Comparison of ENCODE assay signal across 1 cellular context in the genomic region with DNA sequence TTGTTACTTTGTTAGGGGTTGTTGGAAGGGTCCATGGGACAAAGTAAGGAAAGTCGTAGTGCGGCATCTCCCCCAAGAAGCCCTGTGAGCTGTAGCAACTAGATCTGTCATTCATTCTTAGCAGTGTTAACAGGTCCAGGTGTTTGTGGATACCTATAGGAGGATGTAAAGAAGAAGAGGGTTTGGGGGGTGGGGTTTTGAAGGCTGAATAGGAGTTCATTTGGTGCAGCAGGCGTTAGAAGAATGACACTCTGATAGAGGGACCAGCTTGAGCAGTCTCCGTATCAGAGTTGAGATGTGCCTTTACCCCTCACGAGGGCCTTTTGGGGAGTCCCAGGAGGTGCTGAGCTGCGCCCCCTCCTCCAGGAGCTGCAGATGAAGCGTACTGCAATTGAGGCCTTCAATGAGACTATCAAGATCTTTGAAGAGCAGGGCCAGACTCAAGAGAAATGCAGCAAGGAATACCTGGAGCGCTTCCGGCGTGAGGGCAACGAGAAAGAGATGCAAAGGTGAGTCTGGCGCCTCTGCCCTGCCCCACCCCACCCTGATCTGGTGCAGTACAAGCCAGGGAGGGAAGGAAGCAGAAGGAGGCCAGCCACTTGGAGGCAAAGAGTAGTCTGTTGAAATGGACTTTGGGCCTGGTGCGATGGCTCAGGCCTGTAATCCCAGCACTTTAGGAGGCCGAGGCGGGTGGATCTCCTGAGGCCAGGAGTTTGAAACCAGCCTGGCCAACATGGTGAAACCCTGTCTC.
TF ChIP-seq lines count a peak whose summit lies in the region.

No MANE protein-coding gene starts in this region.

TF ChIP-seq in HepG2, 621 proteins besides CTCF, POLR2A, EP300 and RAD21:
- TF ChIP-seq, protein P1, sequence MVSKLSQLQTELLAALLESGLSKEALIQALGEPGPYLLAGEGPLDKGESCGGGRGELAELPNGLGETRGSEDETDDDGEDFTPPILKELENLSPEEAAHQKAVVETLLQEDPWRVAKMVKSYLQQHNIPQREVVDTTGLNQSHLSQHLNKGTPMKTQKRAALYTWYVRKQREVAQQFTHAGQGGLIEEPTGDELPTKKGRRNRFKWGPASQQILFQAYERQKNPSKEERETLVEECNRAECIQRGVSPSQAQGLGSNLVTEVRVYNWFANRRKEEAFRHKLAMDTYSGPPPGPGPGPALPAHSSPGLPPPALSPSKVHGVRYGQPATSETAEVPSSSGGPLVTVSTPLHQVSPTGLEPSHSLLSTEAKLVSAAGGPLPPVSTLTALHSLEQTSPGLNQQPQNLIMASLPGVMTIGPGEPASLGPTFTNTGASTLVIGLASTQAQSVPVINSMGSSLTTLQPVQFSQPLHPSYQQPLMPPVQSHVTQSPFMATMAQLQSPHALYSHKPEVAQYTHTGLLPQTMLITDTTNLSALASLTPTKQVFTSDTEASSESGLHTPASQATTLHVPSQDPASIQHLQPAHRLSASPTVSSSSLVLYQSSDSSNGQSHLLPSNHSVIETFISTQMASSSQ (IDR thresholded peaks at IDR 0.05; ENCODE audit: low read depth), result no peak
- TF ChIP-seq, protein P1 (CRISPR knock-in tag; IDR thresholded peaks at IDR 0.05; ENCODE audit: borderline replicate concordance), result no peak
- TF ChIP-seq ZNF510 (CRISPR knock-in tag; IDR thresholded peaks at IDR 0.05; ENCODE audit: low read depth), result no peak
- no peak for TF ChIP-seq ARNT (IDR thresholded peaks at IDR 0.05)
- TF ChIP-seq KLF13 (CRISPR knock-in tag; IDR thresholded peaks at IDR 0.05), result no peak
- TF ChIP-seq, protein P2, sequence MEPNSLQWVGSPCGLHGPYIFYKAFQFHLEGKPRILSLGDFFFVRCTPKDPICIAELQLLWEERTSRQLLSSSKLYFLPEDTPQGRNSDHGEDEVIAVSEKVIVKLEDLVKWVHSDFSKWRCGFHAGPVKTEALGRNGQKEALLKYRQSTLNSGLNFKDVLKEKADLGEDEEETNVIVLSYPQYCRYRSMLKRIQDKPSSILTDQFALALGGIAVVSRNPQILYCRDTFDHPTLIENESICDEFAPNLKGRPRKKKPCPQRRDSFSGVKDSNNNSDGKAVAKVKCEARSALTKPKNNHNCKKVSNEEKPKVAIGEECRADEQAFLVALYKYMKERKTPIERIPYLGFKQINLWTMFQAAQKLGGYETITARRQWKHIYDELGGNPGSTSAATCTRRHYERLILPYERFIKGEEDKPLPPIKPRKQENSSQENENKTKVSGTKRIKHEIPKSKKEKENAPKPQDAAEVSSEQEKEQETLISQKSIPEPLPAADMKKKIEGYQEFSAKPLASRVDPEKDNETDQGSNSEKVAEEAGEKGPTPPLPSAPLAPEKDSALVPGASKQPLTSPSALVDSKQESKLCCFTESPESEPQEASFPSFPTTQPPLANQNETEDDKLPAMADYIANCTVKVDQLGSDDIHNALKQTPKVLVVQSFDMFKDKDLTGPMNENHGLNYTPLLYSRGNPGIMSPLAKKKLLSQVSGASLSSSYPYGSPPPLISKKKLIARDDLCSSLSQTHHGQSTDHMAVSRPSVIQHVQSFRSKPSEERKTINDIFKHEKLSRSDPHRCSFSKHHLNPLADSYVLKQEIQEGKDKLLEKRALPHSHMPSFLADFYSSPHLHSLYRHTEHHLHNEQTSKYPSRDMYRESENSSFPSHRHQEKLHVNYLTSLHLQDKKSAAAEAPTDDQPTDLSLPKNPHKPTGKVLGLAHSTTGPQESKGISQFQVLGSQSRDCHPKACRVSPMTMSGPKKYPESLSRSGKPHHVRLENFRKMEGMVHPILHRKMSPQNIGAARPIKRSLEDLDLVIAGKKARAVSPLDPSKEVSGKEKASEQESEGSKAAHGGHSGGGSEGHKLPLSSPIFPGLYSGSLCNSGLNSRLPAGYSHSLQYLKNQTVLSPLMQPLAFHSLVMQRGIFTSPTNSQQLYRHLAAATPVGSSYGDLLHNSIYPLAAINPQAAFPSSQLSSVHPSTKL (CRISPR knock-in tag; IDR thresholded peaks at IDR 0.05), result no peak
- TF ChIP-seq, protein P3, sequence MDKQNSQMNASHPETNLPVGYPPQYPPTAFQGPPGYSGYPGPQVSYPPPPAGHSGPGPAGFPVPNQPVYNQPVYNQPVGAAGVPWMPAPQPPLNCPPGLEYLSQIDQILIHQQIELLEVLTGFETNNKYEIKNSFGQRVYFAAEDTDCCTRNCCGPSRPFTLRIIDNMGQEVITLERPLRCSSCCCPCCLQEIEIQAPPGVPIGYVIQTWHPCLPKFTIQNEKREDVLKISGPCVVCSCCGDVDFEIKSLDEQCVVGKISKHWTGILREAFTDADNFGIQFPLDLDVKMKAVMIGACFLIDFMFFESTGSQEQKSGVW (CRISPR knock-in tag; IDR thresholded peaks at IDR 0.05; ENCODE audit: borderline replicate concordance), result no peak
- TF ChIP-seq MED8 (CRISPR knock-in tag; IDR thresholded peaks at IDR 0.05; ENCODE audit: insufficient replicate concordance), result no peak
- no peak for TF ChIP-seq ZNF572 (CRISPR knock-in tag; IDR thresholded peaks at IDR 0.05)
- TF ChIP-seq, protein P4, sequence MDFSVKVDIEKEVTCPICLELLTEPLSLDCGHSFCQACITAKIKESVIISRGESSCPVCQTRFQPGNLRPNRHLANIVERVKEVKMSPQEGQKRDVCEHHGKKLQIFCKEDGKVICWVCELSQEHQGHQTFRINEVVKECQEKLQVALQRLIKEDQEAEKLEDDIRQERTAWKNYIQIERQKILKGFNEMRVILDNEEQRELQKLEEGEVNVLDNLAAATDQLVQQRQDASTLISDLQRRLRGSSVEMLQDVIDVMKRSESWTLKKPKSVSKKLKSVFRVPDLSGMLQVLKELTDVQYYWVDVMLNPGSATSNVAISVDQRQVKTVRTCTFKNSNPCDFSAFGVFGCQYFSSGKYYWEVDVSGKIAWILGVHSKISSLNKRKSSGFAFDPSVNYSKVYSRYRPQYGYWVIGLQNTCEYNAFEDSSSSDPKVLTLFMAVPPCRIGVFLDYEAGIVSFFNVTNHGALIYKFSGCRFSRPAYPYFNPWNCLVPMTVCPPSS (IDR thresholded peaks at IDR 0.05), result no peak
- TF ChIP-seq, protein P5, sequence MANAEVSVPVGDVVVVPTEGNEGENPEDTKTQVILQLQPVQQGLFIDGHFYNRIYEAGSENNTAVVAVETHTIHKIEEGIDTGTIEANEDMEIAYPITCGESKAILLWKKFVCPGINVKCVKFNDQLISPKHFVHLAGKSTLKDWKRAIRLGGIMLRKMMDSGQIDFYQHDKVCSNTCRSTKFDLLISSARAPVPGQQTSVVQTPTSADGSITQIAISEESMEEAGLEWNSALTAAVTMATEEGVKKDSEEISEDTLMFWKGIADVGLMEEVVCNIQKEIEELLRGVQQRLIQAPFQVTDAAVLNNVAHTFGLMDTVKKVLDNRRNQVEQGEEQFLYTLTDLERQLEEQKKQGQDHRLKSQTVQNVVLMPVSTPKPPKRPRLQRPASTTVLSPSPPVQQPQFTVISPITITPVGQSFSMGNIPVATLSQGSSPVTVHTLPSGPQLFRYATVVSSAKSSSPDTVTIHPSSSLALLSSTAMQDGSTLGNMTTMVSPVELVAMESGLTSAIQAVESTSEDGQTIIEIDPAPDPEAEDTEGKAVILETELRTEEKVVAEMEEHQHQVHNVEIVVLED (CRISPR knock-in tag; IDR thresholded peaks at IDR 0.05; ENCODE audit: borderline replicate concordance), result no peak
- TF ChIP-seq ZNF839 (CRISPR knock-in tag; IDR thresholded peaks at IDR 0.05; ENCODE audit: borderline replicate concordance), result no peak
- no peak for TF ChIP-seq TP53 (CRISPR knock-in tag; conservative IDR thresholded peaks at IDR 0.05)
- no peak for TF ChIP-seq RBAK (CRISPR knock-in tag; IDR thresholded peaks at IDR 0.05)
- TF ChIP-seq IKZF1 (IDR thresholded peaks at IDR 0.05), result no peak
- no peak for TF ChIP-seq MTF2 (CRISPR knock-in tag; IDR thresholded peaks at IDR 0.05; ENCODE audit: borderline replicate concordance)
- TF ChIP-seq HES4 (CRISPR knock-in tag; IDR thresholded peaks at IDR 0.05; ENCODE audit: borderline replicate concordance), result no peak
- TF ChIP-seq TRIM24 (CRISPR knock-in tag; IDR thresholded peaks at IDR 0.05), result no peak
- no peak for TF ChIP-seq IRF2 (CRISPR knock-in tag; IDR thresholded peaks at IDR 0.05)
- no peak for TF ChIP-seq NFIC (IDR thresholded peaks at IDR 0.05; ENCODE audit: low read length)
- TF ChIP-seq NRL (CRISPR knock-in tag; IDR thresholded peaks at IDR 0.05; ENCODE audit: borderline replicate concordance), result no peak
